In the genomic region with DNA sequence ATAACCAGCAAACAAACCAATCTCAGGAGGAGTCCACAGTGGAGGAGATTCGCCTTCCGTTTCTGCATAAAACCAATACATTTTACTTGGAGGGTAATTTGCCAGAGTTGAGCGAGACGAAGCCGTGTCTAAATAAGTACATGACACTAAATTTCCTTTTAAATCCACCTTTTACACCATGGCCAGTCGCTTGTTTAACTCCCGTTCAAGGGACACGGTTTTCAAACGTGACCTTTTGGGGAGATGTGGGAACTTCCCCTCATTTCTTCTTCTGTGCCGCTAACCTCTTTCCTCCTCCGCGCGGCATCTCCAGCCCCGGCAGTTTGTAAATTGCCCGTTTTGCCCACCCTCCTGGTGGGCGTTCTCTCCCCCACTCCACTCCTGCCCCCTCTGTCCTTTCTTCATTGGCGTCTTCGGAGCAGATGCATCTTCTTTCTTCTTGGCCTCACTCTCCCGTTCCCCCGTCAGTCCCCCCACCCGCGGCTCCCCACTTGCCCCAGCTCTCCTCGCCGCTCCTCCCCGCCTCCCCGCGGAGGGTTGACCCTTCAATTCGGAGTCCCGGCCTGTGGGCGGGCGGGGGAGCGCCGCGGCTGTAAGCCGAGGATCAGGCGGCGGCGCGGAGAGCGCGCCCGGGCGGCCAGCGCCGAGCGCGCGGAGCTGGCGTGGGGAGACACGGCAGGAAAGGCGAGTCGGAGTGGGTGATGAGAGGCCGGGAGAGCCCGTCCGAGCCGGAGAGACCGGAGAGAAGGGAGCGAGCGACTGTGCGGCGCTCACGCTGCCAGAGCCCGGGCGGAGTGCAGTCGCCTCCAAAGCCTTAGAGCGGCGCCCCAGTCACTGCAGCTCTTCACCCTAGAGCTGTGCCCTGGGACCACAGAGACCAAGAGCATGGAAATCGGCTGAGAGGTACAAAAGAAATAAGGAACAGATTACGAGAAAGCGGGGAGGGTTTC, we compare ENCODE assay signal across 8 cellular contexts. TPM values are rescaled to one million over a fixed set of nuclear protein-coding genes. Genes with fewer than 3 reads are reported as not detected.
A peak's percentile ranks its signal among the peaks of the same experiment; 100 is the strongest.
DNase-seq lines count a peak whose midpoint lies in the region; ATAC-seq and TF ChIP-seq lines count a peak whose summit lies in the region.

A gene (plus strand): TSS at position 584 of the 950 bp plus-strand sequence.

- 0 to 1% (median 1%) methylated on average over 53 to 70 of the region's 70 CpGs for WGBS in heart left ventricle, 4 donors

- peak within 1 kb of the TSS; percentile 51 to 81 (median 68) for H3K4me3 ChIP-seq in heart left ventricle

- no peaks in the 10 kb centered on the region for H3K36me3 ChIP-seq in heart left ventricle

- peaks cover 4% of the 10 kb centered on the region for H3K9me3 Mint-ChIP-seq in activated CD4-positive, alpha-beta T cell treated with anti-CD3 and anti-CD28 coated beads, Interleukin-2, amount 10 ng/mL, durations not matched to agents 24 days and 14 days

- peak in 1 of 2 donors; percentile 48 for TF ChIP-seq POLR2A in heart left ventricle (IDR thresholded peaks at IDR 0.05)

- peaks cover 23% of the 10 kb centered on the region for H3K4me1 Mint-ChIP-seq in activated CD4-positive, alpha-beta T cell treated with anti-CD3 and anti-CD28 coated beads, Interleukin-2, amount 10 ng/mL, durations not matched to agents 24 days and 14 days

- H3K4me1 ChIP-seq in heart left ventricle: peaks cover 0 to 34% (median 6%) of the 10 kb centered on the region in 12 donors

- TF ChIP-seq CTCF in heart left ventricle (IDR thresholded peaks at IDR 0.05): peak in 6 of 12 donors; percentile 11 to 60 (median 23)

- no peaks in the 10 kb centered on the region for H3K9me3 ChIP-seq in heart left ventricle

- peak within 1 kb of the TSS; percentile 83 for H3K4me3 Mint-ChIP-seq in activated CD4-positive, alpha-beta T cell treated with anti-CD3 and anti-CD28 coated beads, Interleukin-2, amount 10 ng/mL, durations not matched to agents 24 days and 14 days

- H3K27me3 ChIP-seq in heart left ventricle: peaks cover 0 to 42% (median 0%) of the 10 kb centered on the region in 9 donors

- peak; percentile 59 to 85 (median 76) for ATAC-seq in heart left ventricle
- no peak for ATAC-seq in HG03439 (IDR thresholded peaks at IDR 0.05; ENCODE audit: unreplicated experiment)

- DNase-seq in activated CD4-positive, alpha-beta T cell treated with anti-CD3 and anti-CD28 coated beads, Interleukin-2, amount 10 ng/mL, durations not matched to agents 24 days and 14 days: no peak
- DNase-seq in activated CD4-positive, alpha-beta T cell treated with anti-CD3 and anti-CD28 coated beads for 1 hour: no peak
- DNase-seq in NCI-H2196 treated with DMSO at 0.1 percent for 48 hours (lab: John Stamatoyannopoulos, UW; ENCODE audit: unreplicated experiment): peak; percentile 70
- DNase-seq in amniotic stem cell (lab: John Stamatoyannopoulos, UW): peak; percentile 72
- DNase-seq in heart left ventricle: peak; percentile 68 to 83 (median 78)
- DNase-seq in non-pigmented ciliary epithelial cell (ENCODE audit: low read depth): peak; percentile 23
- DNase-seq in stimulated activated CD4-positive, alpha-beta T cell treated with anti-CD3 and anti-CD28 coated beads, Interleukin-2, amount 100 ng/mL, for 48 hours: no peak

- H3K27ac ChIP-seq in heart left ventricle: peak within 1 kb of the TSS; percentile 43 to 91 (median 88)

- H3K36me3 Mint-ChIP-seq in activated CD4-positive, alpha-beta T cell treated with anti-CD3 and anti-CD28 coated beads, Interleukin-2, amount 10 ng/mL, durations not matched to agents 24 days and 14 days (ENCODE audit: low read depth): peaks cover 7% of the 10 kb centered on the region

- peak within 1 kb of the TSS; percentile 25 for H3K27ac Mint-ChIP-seq in activated CD4-positive, alpha-beta T cell treated with anti-CD3 and anti-CD28 coated beads, Interleukin-2, amount 10 ng/mL, durations not matched to agents 24 days and 14 days

- intact Hi-C loops in activated CD4-positive, alpha-beta T cell treated with anti-CD3 and anti-CD28 coated beads, Interleukin-2, amount 10 ng/mL, durations not matched to agents 24 days and 14 days (cut with micrococcal nuclease): loop anchor here (5.0 kb wide), 2 partner anchors 190 to 950 kb away; a partner anchor contains a TSS
- intact Hi-C loops in heart left ventricle (cut with DNase I): loop anchor here in 5 of 10 donors (5.0 to 10.0 kb wide), 8 partner anchors 410 to 1045 kb away; no protein-coding TSS in a partner anchor

- H3K27me3 Mint-ChIP-seq in activated CD4-positive, alpha-beta T cell treated with anti-CD3 and anti-CD28 coated beads, Interleukin-2, amount 10 ng/mL, durations not matched to agents 24 days and 14 days: peaks cover 68% of the 10 kb centered on the region

RNA-seq across cellular contexts. Expression of the gene that starts here (rescaled TPM):
- total RNA-seq in activated CD4-positive, alpha-beta T cell treated with anti-CD3 and anti-CD28 coated beads, Interleukin-2, amount 10 ng/mL, durations not matched to agents 24 days and 14 days: not detected in 2 replicates
- total RNA-seq in heart left ventricle: 10 to 100 TPM in 8 of 9 donors, 1 to 10 TPM in 1; 8.3 to 27.6 (median 17.0) TPM
- 1 to 10 TPM; 1.8 to 4.7 TPM for polyA plus RNA-seq in heart left ventricle

Comparison
In these comparisons a context has a peak if more than half of its experiments do, and no peak if none do; other contexts are left out.
1. DNase-seq: peak in NCI-H2196 treated with DMSO at 0.1 percent for 48 hours (single experiment), amniotic stem cell (single experiment), heart left ventricle (5 of 5) and non-pigmented ciliary epithelial cell (single experiment); none in activated CD4-positive, alpha-beta T cell treated with anti-CD3 and anti-CD28 coated beads, Interleukin-2, amount 10 ng/mL, durations not matched to agents 24 days and 14 days (single experiment), activated CD4-positive, alpha-beta T cell treated with anti-CD3 and anti-CD28 coated beads for 1 hour (single experiment) and stimulated activated CD4-positive, alpha-beta T cell treated with anti-CD3 and anti-CD28 coated beads, Interleukin-2, amount 100 ng/mL, for 48 hours (0 of 2).